10 cellular contexts compared by ENCODE assay signal in the genomic region with DNA sequence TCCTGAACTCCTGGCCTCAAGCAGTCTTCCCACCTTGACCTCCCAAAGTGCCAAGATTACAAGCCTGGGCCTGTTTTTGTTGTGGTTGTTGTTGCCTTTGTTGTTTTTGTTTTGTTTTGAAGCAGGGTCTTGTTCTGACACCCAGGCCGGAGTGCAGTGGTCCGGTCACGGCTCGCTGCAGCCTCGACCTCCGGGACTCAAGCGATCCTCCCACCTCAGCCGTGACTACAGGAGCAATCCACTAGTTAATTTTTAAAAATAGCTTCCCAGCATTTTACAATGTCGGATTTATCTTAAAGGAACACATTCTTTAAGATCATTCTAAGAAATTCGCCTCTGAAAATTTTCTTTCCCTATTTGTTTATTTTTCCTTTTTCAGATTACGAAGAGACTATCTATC. TPM values are rescaled to one million over a fixed set of nuclear protein-coding genes. Genes with fewer than 3 reads are reported as not detected.
DNase-seq lines count a peak whose midpoint lies in the region; ATAC-seq, FAIRE-seq and TF ChIP-seq lines count a peak whose summit lies in the region.
"Had no signal": no experiment of that assay in that cellular context is flagged by ENCODE, and none has a peak within 500 bp of the region (broad histone marks: within the 10 kb centered on the region; RNA-seq: fewer than 3 reads in every experiment).

No MANE protein-coding gene starts in this region.

- DNase-seq in Caco-2 = no peak
- no peak for DNase-seq in T-helper 17 cell
- no peak for DNase-seq in GM12892 (ENCODE audit: insufficient read length)
- DNase-seq in colonic mucosa = no peak
- DNase-seq: caudate nucleus; stimulated activated CD4-positive, alpha-beta T cell treated with anti-CD3 and anti-CD28 coated beads, Interleukin-2, amount 100 ng/mL, for 48 hours; trophoblast cell had no signal

- H3K27me3 ChIP-seq in Caco-2 (replicated peaks; ENCODE audit: control insufficient read depth, insufficient read depth, low read length) = no peaks in the 10 kb centered on the region
- no peaks in the 10 kb centered on the region for H3K27me3 ChIP-seq in gastroesophageal sphincter
- H3K27me3 ChIP-seq in colonic mucosa = no peaks in the 10 kb centered on the region

- H3K4me3 Mint-ChIP-seq in Caco-2 (ENCODE audit: unreplicated experiment) (no peak overlapping the region), T-helper 17 cell (peak overlapping the region; percentile 70)

- no peak overlapping the region for H3K4me3 ChIP-seq in Caco-2 (ENCODE audit: low read depth, low read length)
- no peak overlapping the region for H3K4me3 ChIP-seq in gastroesophageal sphincter
- H3K4me3 ChIP-seq in skin epidermis = no peak overlapping the region
- no peak overlapping the region for H3K4me3 ChIP-seq in colonic mucosa

- FAIRE-seq in GM12892 (lab: Jason Lieb, UNC) = no peak

- no peak for TF ChIP-seq POLR2A in gastroesophageal sphincter (IDR thresholded peaks at IDR 0.05)
- no peak for TF ChIP-seq POLR2A in GM12892 (IDR thresholded peaks at IDR 0.05; ENCODE audit: low read depth, low read length)

- ATAC-seq in T-helper 17 cell = no peak
- ATAC-seq in gastroesophageal sphincter = no peak
- ATAC-seq in GM21529 (IDR thresholded peaks at IDR 0.05; ENCODE audit: unreplicated experiment) = no peak

- H3K27me3 Mint-ChIP-seq in Caco-2 (ENCODE audit: insufficient read depth, unreplicated experiment) (no peaks in the 10 kb centered on the region), T-helper 17 cell (no peaks in the 10 kb centered on the region)

- TF ChIP-seq EP300 in gastroesophageal sphincter (IDR thresholded peaks at IDR 0.05) = no peak

- TF ChIP-seq CTCF in Caco-2 (IDR thresholded peaks at IDR 0.05; ENCODE audit: insufficient read depth in 1 of 2, low read depth in 1 of 2, low read length in 1 of 2, severe bottlenecking in 1 of 2, unreplicated experiment in 1 of 2) (no peak), gastroesophageal sphincter (IDR thresholded peaks at IDR 0.05) (no peak), colonic mucosa (IDR thresholded peaks at IDR 0.05) (no peak)

- 64 to 71% methylated on average over 8 to 11 of the region's 11 CpGs for WGBS in gastroesophageal sphincter (ENCODE audit: low coverage in 1 of 2), 2 donors

- peak overlapping the region in 3 of 4 donors; percentile 91 to 93 (median 92) for H3K27ac ChIP-seq in gastroesophageal sphincter
- peak overlapping the region in 18 of 21 experiments; percentile 5 to 97 (median 88) for H3K27ac ChIP-seq in skin epidermis
- H3K27ac ChIP-seq in colonic mucosa = no peak overlapping the region

- H3K9me3 ChIP-seq in Caco-2 = no peaks in the 10 kb centered on the region
- H3K9me3 ChIP-seq in T-helper 17 cell (ENCODE audit: control insufficient read depth, low read length, poor library complexity, severe bottlenecking) = no peaks in the 10 kb centered on the region
- H3K9me3 ChIP-seq in gastroesophageal sphincter = no peaks in the 10 kb centered on the region
- no peaks in the 10 kb centered on the region for H3K9me3 ChIP-seq in colonic mucosa

- H3K4me1 ChIP-seq in Caco-2 (peaks cover 23% of the 10 kb centered on the region), gastroesophageal sphincter (peaks cover 5 to 83% (median 37%) of the 10 kb centered on the region in 3 donors), colonic mucosa (peaks cover 7% of the 10 kb centered on the region)

- H3K36me3 Mint-ChIP-seq in Caco-2 (ENCODE audit: insufficient read depth, unreplicated experiment) = peaks cover 87% of the 10 kb centered on the region
- H3K36me3 Mint-ChIP-seq in T-helper 17 cell (ENCODE audit: low read depth) = peaks cover 3% of the 10 kb centered on the region

- H3K9me3 Mint-ChIP-seq in Caco-2 (ENCODE audit: unreplicated experiment) = no peaks in the 10 kb centered on the region

- no TSS peak for BruUV-seq in Caco-2 (replicated peaks; lab: Mats Ljungman, UMichigan)

- peaks cover 11% of the 10 kb centered on the region for H3K4me1 Mint-ChIP-seq in Caco-2 (ENCODE audit: low read depth, unreplicated experiment)
- H3K4me1 Mint-ChIP-seq in T-helper 17 cell = peaks cover 56% of the 10 kb centered on the region

- no peak overlapping the region for H3K9ac ChIP-seq in colonic mucosa (ENCODE audit: low read depth in 2 of 2, low read length in 2 of 2)

- H3K36me3 ChIP-seq in Caco-2 (ENCODE audit: control insufficient read depth, insufficient read depth, low read length) (peaks cover 8% of the 10 kb centered on the region), gastroesophageal sphincter (peaks cover 0 to 15% of the 10 kb centered on the region in 2 donors), colonic mucosa (no peaks in the 10 kb centered on the region)

- H3K27ac Mint-ChIP-seq in Caco-2 (ENCODE audit: unreplicated experiment) (peak overlapping the region; percentile 2), T-helper 17 cell (peak overlapping the region; percentile 97)

- intact Hi-C loops in Caco-2 (cut with micrococcal nuclease; ENCODE audit: unreplicated experiment) (no loop called here), colonic mucosa (cut with DNase I) (no loop called here)

- POLR2A ChIA-PET in Caco-2 (lab: Charles Lee) = no interaction called here

- CTCF ChIA-PET in Caco-2 (lab: Charles Lee) = no interaction called here

RNA-seq across cellular contexts. Expression of a gene that starts 27.7 kb away (rescaled TPM):
- 64.7 and 66.8 TPM in 2 replicates for total RNA-seq in Caco-2 (2022)
- 100 to 1,000 TPM in 1 of 2 donors, 10 to 100 TPM in 1; 87.6 to 112 TPM for total RNA-seq in T-helper 17 cell
- 10 to 100 TPM; 13.0 to 33.9 (median 26.8) TPM for total RNA-seq in gastroesophageal sphincter
- 13.9 TPM for polyA plus RNA-seq in GM12892 (2012; ENCODE audit: missing spikeins)
- 10 to 100 TPM; 27.9 to 49.9 TPM for total RNA-seq in colonic mucosa
